1 cellular context compared by ENCODE assay signal in the genomic region with DNA sequence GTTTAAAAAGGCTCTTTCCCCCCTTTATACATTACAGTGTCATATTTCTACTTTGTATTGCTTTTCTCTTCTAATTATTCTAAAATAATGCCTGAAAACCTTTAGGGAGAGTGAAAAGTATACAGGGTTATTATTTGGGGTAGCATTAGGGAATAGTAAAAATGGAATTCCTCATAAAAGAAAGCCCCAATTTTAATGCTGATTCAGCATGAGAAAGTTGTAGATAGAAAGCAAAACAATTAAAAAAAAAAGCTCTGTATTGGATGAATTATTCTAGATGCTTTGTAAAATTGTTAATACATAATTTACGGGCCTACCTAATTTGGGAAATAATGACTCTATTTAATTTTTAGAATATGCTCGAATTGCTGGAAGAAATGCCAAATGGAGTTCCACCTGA.
TF ChIP-seq lines count a peak whose summit lies in the region.

No MANE protein-coding gene starts in this region.

TF ChIP-seq in K562, 482 proteins besides CTCF, POLR2A, EP300 and RAD21 (continued from another document and continues in another):
- TF ChIP-seq, protein P1, sequence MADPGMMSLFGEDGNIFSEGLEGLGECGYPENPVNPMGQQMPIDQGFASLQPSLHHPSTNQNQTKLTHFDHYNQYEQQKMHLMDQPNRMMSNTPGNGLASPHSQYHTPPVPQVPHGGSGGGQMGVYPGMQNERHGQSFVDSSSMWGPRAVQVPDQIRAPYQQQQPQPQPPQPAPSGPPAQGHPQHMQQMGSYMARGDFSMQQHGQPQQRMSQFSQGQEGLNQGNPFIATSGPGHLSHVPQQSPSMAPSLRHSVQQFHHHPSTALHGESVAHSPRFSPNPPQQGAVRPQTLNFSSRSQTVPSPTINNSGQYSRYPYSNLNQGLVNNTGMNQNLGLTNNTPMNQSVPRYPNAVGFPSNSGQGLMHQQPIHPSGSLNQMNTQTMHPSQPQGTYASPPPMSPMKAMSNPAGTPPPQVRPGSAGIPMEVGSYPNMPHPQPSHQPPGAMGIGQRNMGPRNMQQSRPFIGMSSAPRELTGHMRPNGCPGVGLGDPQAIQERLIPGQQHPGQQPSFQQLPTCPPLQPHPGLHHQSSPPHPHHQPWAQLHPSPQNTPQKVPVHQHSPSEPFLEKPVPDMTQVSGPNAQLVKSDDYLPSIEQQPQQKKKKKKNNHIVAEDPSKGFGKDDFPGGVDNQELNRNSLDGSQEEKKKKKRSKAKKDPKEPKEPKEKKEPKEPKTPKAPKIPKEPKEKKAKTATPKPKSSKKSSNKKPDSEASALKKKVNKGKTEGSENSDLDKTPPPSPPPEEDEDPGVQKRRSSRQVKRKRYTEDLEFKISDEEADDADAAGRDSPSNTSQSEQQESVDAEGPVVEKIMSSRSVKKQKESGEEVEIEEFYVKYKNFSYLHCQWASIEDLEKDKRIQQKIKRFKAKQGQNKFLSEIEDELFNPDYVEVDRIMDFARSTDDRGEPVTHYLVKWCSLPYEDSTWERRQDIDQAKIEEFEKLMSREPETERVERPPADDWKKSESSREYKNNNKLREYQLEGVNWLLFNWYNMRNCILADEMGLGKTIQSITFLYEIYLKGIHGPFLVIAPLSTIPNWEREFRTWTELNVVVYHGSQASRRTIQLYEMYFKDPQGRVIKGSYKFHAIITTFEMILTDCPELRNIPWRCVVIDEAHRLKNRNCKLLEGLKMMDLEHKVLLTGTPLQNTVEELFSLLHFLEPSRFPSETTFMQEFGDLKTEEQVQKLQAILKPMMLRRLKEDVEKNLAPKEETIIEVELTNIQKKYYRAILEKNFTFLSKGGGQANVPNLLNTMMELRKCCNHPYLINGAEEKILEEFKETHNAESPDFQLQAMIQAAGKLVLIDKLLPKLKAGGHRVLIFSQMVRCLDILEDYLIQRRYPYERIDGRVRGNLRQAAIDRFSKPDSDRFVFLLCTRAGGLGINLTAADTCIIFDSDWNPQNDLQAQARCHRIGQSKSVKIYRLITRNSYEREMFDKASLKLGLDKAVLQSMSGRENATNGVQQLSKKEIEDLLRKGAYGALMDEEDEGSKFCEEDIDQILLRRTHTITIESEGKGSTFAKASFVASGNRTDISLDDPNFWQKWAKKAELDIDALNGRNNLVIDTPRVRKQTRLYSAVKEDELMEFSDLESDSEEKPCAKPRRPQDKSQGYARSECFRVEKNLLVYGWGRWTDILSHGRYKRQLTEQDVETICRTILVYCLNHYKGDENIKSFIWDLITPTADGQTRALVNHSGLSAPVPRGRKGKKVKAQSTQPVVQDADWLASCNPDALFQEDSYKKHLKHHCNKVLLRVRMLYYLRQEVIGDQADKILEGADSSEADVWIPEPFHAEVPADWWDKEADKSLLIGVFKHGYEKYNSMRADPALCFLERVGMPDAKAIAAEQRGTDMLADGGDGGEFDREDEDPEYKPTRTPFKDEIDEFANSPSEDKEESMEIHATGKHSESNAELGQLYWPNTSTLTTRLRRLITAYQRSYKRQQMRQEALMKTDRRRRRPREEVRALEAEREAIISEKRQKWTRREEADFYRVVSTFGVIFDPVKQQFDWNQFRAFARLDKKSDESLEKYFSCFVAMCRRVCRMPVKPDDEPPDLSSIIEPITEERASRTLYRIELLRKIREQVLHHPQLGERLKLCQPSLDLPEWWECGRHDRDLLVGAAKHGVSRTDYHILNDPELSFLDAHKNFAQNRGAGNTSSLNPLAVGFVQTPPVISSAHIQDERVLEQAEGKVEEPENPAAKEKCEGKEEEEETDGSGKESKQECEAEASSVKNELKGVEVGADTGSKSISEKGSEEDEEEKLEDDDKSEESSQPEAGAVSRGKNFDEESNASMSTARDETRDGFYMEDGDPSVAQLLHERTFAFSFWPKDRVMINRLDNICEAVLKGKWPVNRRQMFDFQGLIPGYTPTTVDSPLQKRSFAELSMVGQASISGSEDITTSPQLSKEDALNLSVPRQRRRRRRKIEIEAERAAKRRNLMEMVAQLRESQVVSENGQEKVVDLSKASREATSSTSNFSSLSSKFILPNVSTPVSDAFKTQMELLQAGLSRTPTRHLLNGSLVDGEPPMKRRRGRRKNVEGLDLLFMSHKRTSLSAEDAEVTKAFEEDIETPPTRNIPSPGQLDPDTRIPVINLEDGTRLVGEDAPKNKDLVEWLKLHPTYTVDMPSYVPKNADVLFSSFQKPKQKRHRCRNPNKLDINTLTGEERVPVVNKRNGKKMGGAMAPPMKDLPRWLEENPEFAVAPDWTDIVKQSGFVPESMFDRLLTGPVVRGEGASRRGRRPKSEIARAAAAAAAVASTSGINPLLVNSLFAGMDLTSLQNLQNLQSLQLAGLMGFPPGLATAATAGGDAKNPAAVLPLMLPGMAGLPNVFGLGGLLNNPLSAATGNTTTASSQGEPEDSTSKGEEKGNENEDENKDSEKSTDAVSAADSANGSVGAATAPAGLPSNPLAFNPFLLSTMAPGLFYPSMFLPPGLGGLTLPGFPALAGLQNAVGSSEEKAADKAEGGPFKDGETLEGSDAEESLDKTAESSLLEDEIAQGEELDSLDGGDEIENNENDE (IDR thresholded peaks at IDR 0.05; ENCODE audit: low read depth, low read length) = no peak
- TF ChIP-seq, protein P2, sequence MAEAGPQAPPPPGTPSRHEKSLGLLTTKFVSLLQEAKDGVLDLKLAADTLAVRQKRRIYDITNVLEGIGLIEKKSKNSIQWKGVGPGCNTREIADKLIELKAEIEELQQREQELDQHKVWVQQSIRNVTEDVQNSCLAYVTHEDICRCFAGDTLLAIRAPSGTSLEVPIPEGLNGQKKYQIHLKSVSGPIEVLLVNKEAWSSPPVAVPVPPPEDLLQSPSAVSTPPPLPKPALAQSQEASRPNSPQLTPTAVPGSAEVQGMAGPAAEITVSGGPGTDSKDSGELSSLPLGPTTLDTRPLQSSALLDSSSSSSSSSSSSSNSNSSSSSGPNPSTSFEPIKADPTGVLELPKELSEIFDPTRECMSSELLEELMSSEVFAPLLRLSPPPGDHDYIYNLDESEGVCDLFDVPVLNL (CRISPR knock-in tag; IDR thresholded peaks at IDR 0.05; ENCODE audit: low read depth) = no peak
- no peak for TF ChIP-seq STAT5A (IDR thresholded peaks at IDR 0.05; ENCODE audit: borderline replicate concordance, low read length)
- TF ChIP-seq ZNF395 (CRISPR knock-in tag; IDR thresholded peaks at IDR 0.05) = no peak
- no peak for TF ChIP-seq ZBTB5 (IDR thresholded peaks at IDR 0.05)
- TF ChIP-seq C11orf30 (IDR thresholded peaks at IDR 0.05; ENCODE audit: low read depth) = peak; percentile 35; the same call in 1 of the 2 replicates
- no peak for TF ChIP-seq NFE2L1 (tag; IDR thresholded peaks at IDR 0.05; ENCODE audit: borderline replicate concordance, low read depth)
- no peak for TF ChIP-seq ATF1 (CRISPR knock-in tag; IDR thresholded peaks at IDR 0.05)
- no peak for TF ChIP-seq ATF1 (tag; IDR thresholded peaks at IDR 0.05)
- peak; percentile 60 for TF ChIP-seq MAFG (tag; conservative IDR thresholded peaks at IDR 0.05)
- TF ChIP-seq NFIX (CRISPR knock-in tag; IDR thresholded peaks at IDR 0.05; ENCODE audit: low read depth) = no peak
- no peak for TF ChIP-seq FOXP4 (CRISPR knock-in tag; IDR thresholded peaks at IDR 0.05; ENCODE audit: borderline replicate concordance)
- no peak for TF ChIP-seq ZNF146 (CRISPR knock-in tag; IDR thresholded peaks at IDR 0.05; ENCODE audit: unreplicated experiment)
- peak; percentile 78 for TF ChIP-seq ZNF316 (IDR thresholded peaks at IDR 0.05)
- TF ChIP-seq ZBTB1 (CRISPR knock-in tag; IDR thresholded peaks at IDR 0.05; ENCODE audit: borderline replicate concordance, low read depth) = no peak
- TF ChIP-seq MYBL2 (IDR thresholded peaks at IDR 0.05; ENCODE audit: low read depth) = no peak
- TF ChIP-seq MYBL2 (CRISPR knock-in tag; IDR thresholded peaks at IDR 0.05; ENCODE audit: borderline replicate concordance) = no peak
- TF ChIP-seq SREBF2 (CRISPR knock-in tag; IDR thresholded peaks at IDR 0.05) = no peak
- TF ChIP-seq VEZF1 (CRISPR knock-in tag; IDR thresholded peaks at IDR 0.05) = no peak
- no peak for TF ChIP-seq ZZZ3 (IDR thresholded peaks at IDR 0.05)
- no peak for TF ChIP-seq ZNF644 (tag; IDR thresholded peaks at IDR 0.05; ENCODE audit: low read depth)
- no peak for TF ChIP-seq PTTG1 (tag; IDR thresholded peaks at IDR 0.05; ENCODE audit: low read depth)
- peak; percentile 66; the same call in 1 of the 2 replicates for TF ChIP-seq MAFK (IDR thresholded peaks at IDR 0.05; ENCODE audit: low read length)
- no peak for TF ChIP-seq THRB (CRISPR knock-in tag; conservative IDR thresholded peaks at IDR 0.05)
